Comparison of ENCODE assay signal across 24 cellular contexts in the genomic region with DNA sequence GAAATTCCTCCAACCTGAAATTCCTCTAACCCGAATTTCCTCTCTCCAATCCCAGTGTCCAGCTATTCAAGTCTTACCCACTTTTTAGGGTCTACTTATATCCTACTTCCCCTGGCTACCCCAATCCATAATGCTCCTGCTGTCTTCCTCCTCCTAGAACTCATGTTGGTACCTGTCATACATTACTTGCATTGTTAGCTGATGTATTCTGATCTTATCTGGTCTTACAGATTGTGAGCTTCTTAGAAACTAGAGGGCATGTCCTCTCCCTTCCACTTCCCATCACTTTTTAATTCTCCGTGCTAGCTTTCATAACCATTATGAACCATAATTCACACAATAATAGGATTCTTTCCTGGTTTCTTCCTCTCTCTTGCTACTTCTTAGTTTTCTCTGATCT.
A peak's percentile ranks its signal among the peaks of the same experiment; 100 is the strongest.
DNase-seq lines count a peak whose midpoint lies in the region; ATAC-seq and TF ChIP-seq lines count a peak whose summit lies in the region.
"Had no signal": no experiment of that assay in that cellular context is flagged by ENCODE, and none has a peak within 500 bp of the region (broad histone marks: within the 10 kb centered on the region; RNA-seq: fewer than 3 reads in every experiment).

No MANE protein-coding gene starts in this region.

- H2AK5ac ChIP-seq in IMR-90 (ENCODE audit: low read depth, low read length) = no peak overlapping the region; the same call in 1 of the 2 replicates

- peaks cover 46% of the 10 kb centered on the region for H3K4me1 Mint-ChIP-seq in activated naive CD8-positive, alpha-beta T cell treated with anti-CD3 and anti-CD28 coated beads for 36 hours
- H3K4me1 Mint-ChIP-seq in activated naive CD8-positive, alpha-beta T cell treated with anti-CD3 and anti-CD28 coated beads, Interleukin-2, amount 50 U/mL, for 24 hours = peaks cover 43% of the 10 kb centered on the region
- H3K4me1 Mint-ChIP-seq in immature natural killer cell = peaks cover 27 to 29% of the 10 kb centered on the region in 2 donors

- no peak overlapping the region; the same call in 1 of the 2 replicates for H3K18ac ChIP-seq in IMR-90 (ENCODE audit: low read depth, low read length)

- H3K56ac ChIP-seq in IMR-90 (ENCODE audit: extremely low read depth, insufficient read depth, low read length) = no peak overlapping the region

- peak overlapping the region; percentile 29; the same call in 1 of the 2 replicates for H4K91ac ChIP-seq in IMR-90 (ENCODE audit: insufficient read depth, low read depth, low read length)

- H3K4me3 ChIP-seq in IMR-90 (ENCODE audit: insufficient read depth, low read depth, low read length) = no peak overlapping the region
- H3K4me3 ChIP-seq: heart right ventricle, MG63, Peyer's patch had no signal

- no peaks in the 10 kb centered on the region for H3K9me3 Mint-ChIP-seq in activated naive CD8-positive, alpha-beta T cell treated with anti-CD3 and anti-CD28 coated beads for 36 hours
- no peaks in the 10 kb centered on the region for H3K9me3 Mint-ChIP-seq in activated naive CD8-positive, alpha-beta T cell treated with anti-CD3 and anti-CD28 coated beads, Interleukin-2, amount 50 U/mL, for 24 hours
- no peaks in the 10 kb centered on the region for H3K9me3 Mint-ChIP-seq in immature natural killer cell
- H3K9me3 Mint-ChIP-seq: activated CD4-positive, alpha-beta memory T cell treated with anti-CD3 and anti-CD28 coated beads, Interleukin-2, amount 10 ng/mL, durations not matched to agents 7 days and 5 days; stimulated activated memory B cell treated with anti-CD40 and anti-IgM and Interleukin-4, amounts not matched to agents 10 μg/mL and 1 μg/mL and 100 μg/mL, for 72 hours had no signal

- H4K5ac ChIP-seq in IMR-90 (ENCODE audit: low read depth, low read length) = no peak overlapping the region; the same call in 1 of the 2 replicates

- no peak for TF ChIP-seq POLR2A in IMR-90 (IDR thresholded peaks at IDR 0.05; ENCODE audit: low read depth, low read length)

- H2AK9ac ChIP-seq in IMR-90 (replicated peaks; ENCODE audit: low read depth, low read length, poor library complexity) = no peak overlapping the region

- no peaks in the 10 kb centered on the region for H3K27me3 Mint-ChIP-seq in activated naive CD8-positive, alpha-beta T cell treated with anti-CD3 and anti-CD28 coated beads for 36 hours
- no peaks in the 10 kb centered on the region for H3K27me3 Mint-ChIP-seq in activated naive CD8-positive, alpha-beta T cell treated with anti-CD3 and anti-CD28 coated beads, Interleukin-2, amount 50 U/mL, for 24 hours
- H3K27me3 Mint-ChIP-seq in immature natural killer cell (ENCODE audit: low read depth in 3 of 3) = no peaks in the 10 kb centered on the region
- H3K27me3 Mint-ChIP-seq: stimulated activated memory B cell treated with anti-CD40 and anti-IgM and Interleukin-4, amounts not matched to agents 10 μg/mL and 1 μg/mL and 100 μg/mL, for 72 hours had no signal

- H2AFZ ChIP-seq in IMR-90 (replicated peaks; ENCODE audit: low read length, poor library complexity) = no peak overlapping the region

- no peak for TF ChIP-seq RAD21 in IMR-90 (IDR thresholded peaks at IDR 0.05; ENCODE audit: low read length)

- no peak for TF ChIP-seq CTCF in IMR-90 (conservative IDR thresholded peaks at IDR 0.05; ENCODE audit: low read depth, low read length)

- no TSS peak for BruUV-seq in IMR-90 (replicated peaks; lab: Mats Ljungman, UMichigan)

- peak overlapping the region; percentile 47 for H3K27ac Mint-ChIP-seq in activated naive CD8-positive, alpha-beta T cell treated with anti-CD3 and anti-CD28 coated beads for 36 hours
- no peak overlapping the region for H3K27ac Mint-ChIP-seq in activated naive CD8-positive, alpha-beta T cell treated with anti-CD3 and anti-CD28 coated beads, Interleukin-2, amount 50 U/mL, for 24 hours
- H3K27ac Mint-ChIP-seq in immature natural killer cell = peak overlapping the region in 3 of 6 donors; percentile 38 to 78 (median 51)
- H3K27ac Mint-ChIP-seq: activated CD4-positive, alpha-beta memory T cell treated with anti-CD3 and anti-CD28 coated beads, Interleukin-2, amount 10 ng/mL, durations not matched to agents 7 days and 5 days; brain; stimulated activated memory B cell treated with anti-CD40 and anti-IgM and Interleukin-4, amounts not matched to agents 10 μg/mL and 1 μg/mL and 100 μg/mL, for 72 hours had no signal

- H3K9me1 ChIP-seq in IMR-90 (ENCODE audit: insufficient read depth, low read length) = peaks cover 13% of the 10 kb centered on the region

- H3K23ac ChIP-seq in IMR-90 (ENCODE audit: low read depth, low read length) = no peak overlapping the region

- H3K36me3 ChIP-seq in IMR-90 (ENCODE audit: control insufficient read depth, insufficient read depth, low read length) = no peaks in the 10 kb centered on the region
- H3K36me3 ChIP-seq: BE2C, heart right ventricle, MG63, Peyer's patch had no signal

- peaks cover 18% of the 10 kb centered on the region for H3K4me1 ChIP-seq in IMR-90 (ENCODE audit: control insufficient read depth, insufficient read depth, low read length)
- H3K4me1 ChIP-seq: BE2C had no signal

- dilution Hi-C loops in IMR-90 (cut with HindIII; ENCODE audit: low sequenced_read_pairs, unreplicated experiment) = no loop called here

- no peaks in the 10 kb centered on the region for H3K27me3 ChIP-seq in IMR-90 (ENCODE audit: control insufficient read depth, insufficient read depth, low read length)
- H3K27me3 ChIP-seq: BE2C, heart right ventricle, MG63, Peyer's patch had no signal

- H3K9me3 ChIP-seq in IMR-90 (ENCODE audit: control insufficient read depth, insufficient read depth, low read length) = no peaks in the 10 kb centered on the region
- H3K9me3 ChIP-seq: BE2C, heart right ventricle, MG63, Peyer's patch had no signal

- in situ Hi-C loops in IMR-90 (cut with MboI; ENCODE audit: low sequenced_read_pairs) = loop anchor here (10.0 kb wide), 1 partner anchor 380 kb away; the partner anchor contains the start of gene ADAMTS6

- no peak overlapping the region for H3K27ac ChIP-seq in IMR-90 (ENCODE audit: insufficient read depth, low read length)
- H3K27ac ChIP-seq: heart right ventricle, Peyer's patch had no signal

- no peak for ATAC-seq in activated naive CD8-positive, alpha-beta T cell treated with anti-CD3 and anti-CD28 coated beads, Interleukin-2, amount 50 U/mL, for 24 hours
- no peak for ATAC-seq in IMR-90 (ENCODE audit: low read depth)
- ATAC-seq: heart right ventricle; stimulated activated memory B cell treated with anti-CD40 and anti-IgM and Interleukin-4, amounts not matched to agents 10 μg/mL and 1 μg/mL and 100 μg/mL, for 72 hours had no signal

- POLR2A ChIA-PET in IMR-90 (lab: Charles Lee; ENCODE audit: unreplicated experiment) = no interaction called here

- no peaks in the 10 kb centered on the region for H3K36me3 Mint-ChIP-seq in activated naive CD8-positive, alpha-beta T cell treated with anti-CD3 and anti-CD28 coated beads for 36 hours
- H3K36me3 Mint-ChIP-seq in activated naive CD8-positive, alpha-beta T cell treated with anti-CD3 and anti-CD28 coated beads, Interleukin-2, amount 50 U/mL, for 24 hours (ENCODE audit: low read depth) = no peaks in the 10 kb centered on the region
- H3K36me3 Mint-ChIP-seq in immature natural killer cell = no peaks in the 10 kb centered on the region
- H3K36me3 Mint-ChIP-seq: brain; stimulated activated memory B cell treated with anti-CD40 and anti-IgM and Interleukin-4, amounts not matched to agents 10 μg/mL and 1 μg/mL and 100 μg/mL, for 72 hours had no signal

- intact Hi-C loops in IMR-90 (cut with micrococcal nuclease) = no loop called here

- H4K20me1 ChIP-seq in IMR-90 (ENCODE audit: insufficient read depth, low read length) = no peaks in the 10 kb centered on the region

- 100% methylated on average over 1 of the region's 2 CpGs; no CpG with 5 or more reads in 1 of the 2 experiments for WGBS in IMR-90 (ENCODE audit: extremely low coverage in 2 of 2, insufficient read length in 1 of 2), 2 experiments

- H3K4me3 Mint-ChIP-seq in activated naive CD8-positive, alpha-beta T cell treated with anti-CD3 and anti-CD28 coated beads for 36 hours = no peak overlapping the region
- no peak overlapping the region for H3K4me3 Mint-ChIP-seq in activated naive CD8-positive, alpha-beta T cell treated with anti-CD3 and anti-CD28 coated beads, Interleukin-2, amount 50 U/mL, for 24 hours
- peak overlapping the region in 3 of 5 donors; percentile 9 to 49 (median 34) for H3K4me3 Mint-ChIP-seq in immature natural killer cell
- H3K4me3 Mint-ChIP-seq: activated CD4-positive, alpha-beta memory T cell treated with anti-CD3 and anti-CD28 coated beads, Interleukin-2, amount 10 ng/mL, durations not matched to agents 7 days and 5 days; stimulated activated memory B cell treated with anti-CD40 and anti-IgM and Interleukin-4, amounts not matched to agents 10 μg/mL and 1 μg/mL and 100 μg/mL, for 72 hours had no signal

- CTCF ChIA-PET in IMR-90 (lab: Yijun Ruan, JAX) = interaction anchor here (0.5 to 0.6 kb wide), 2 partner anchors 144 to 417 kb away, joined by 3 to 4 read pairs; no protein-coding TSS in a partner anchor

- H3K79me1 ChIP-seq in IMR-90 (ENCODE audit: low read depth in 1 of 2, low read length in 2 of 2) = no peaks in the 10 kb centered on the region; a peak in 1 of 4 replicates

- DNase-seq in activated naive CD8-positive, alpha-beta T cell treated with anti-CD3 and anti-CD28 coated beads for 36 hours = no peak
- DNase-seq in activated naive CD8-positive, alpha-beta T cell treated with anti-CD3 and anti-CD28 coated beads, Interleukin-2, amount 50 U/mL, for 24 hours = no peak
- DNase-seq in IMR-90 (no peak), immature natural killer cell (no peak), activated gamma-delta T cell treated with Interleukin-2 at 50 U/mL for 16 hours (no peak), cortex of kidney (lab: John Stamatoyannopoulos, UW) (no peak)
- DNase-seq in stimulated activated naive CD4-positive, alpha-beta T cell treated with Interleukin-2 at 50 U/mL for 16 hours (lab: John Stamatoyannopoulos, UW) = no peak
- DNase-seq: activated CD4-positive, alpha-beta memory T cell treated with anti-CD3 and anti-CD28 coated beads, Interleukin-2, amount 10 ng/mL, durations not matched to agents 7 days and 5 days; activated gamma-delta T cell; activated T-cell treated with anti-CD3 and anti-CD28 coated beads for 4 hours; BE2C; effector memory CD4-positive, alpha-beta T cell; foreskin fibroblast; heart right ventricle; KG1; MG63; NCI-H2029; NCI-H526; nucleus accumbens; Peyer's patch; SHP77 treated with DMSO at 0.1 percent for 48 hours; stimulated activated CD4-positive, alpha-beta T cell treated with anti-CD3 and anti-CD28 coated beads, Interleukin-4, amount 100 ng/mL, for 4 hours had no signal

- H2BK20ac ChIP-seq in IMR-90 (ENCODE audit: low read depth, low read length) = peak overlapping the region; percentile 85; the same call in 1 of the 2 replicates

- peak overlapping the region; percentile 98 for H2BK120ac ChIP-seq in IMR-90 (ENCODE audit: low read depth, low read length)

- H3K4ac ChIP-seq in IMR-90 (ENCODE audit: low read depth, low read length) = peak overlapping the region; percentile 46; the same call in 1 of the 2 replicates

- H3K9ac ChIP-seq in IMR-90 (ENCODE audit: low read depth, low read length) = no peak overlapping the region

- H2BK5ac ChIP-seq in IMR-90 (ENCODE audit: low read depth, low read length, poor library complexity, severe bottlenecking) = no peak overlapping the region

- no peak overlapping the region for H3K4me2 ChIP-seq in IMR-90 (ENCODE audit: low read depth, low read length)

- peak overlapping the region; percentile 22 to 92; a peak in 2 of 4 replicates for H4K8ac ChIP-seq in IMR-90 (ENCODE audit: low read depth in 2 of 2, low read length in 2 of 2)

- peak overlapping the region; percentile 90; the same call in 1 of the 3 replicates for H2BK15ac ChIP-seq in IMR-90 (ENCODE audit: low read depth, low read length)

- H3K14ac ChIP-seq in IMR-90 (replicated peaks; ENCODE audit: low read depth, low read length) = peak overlapping the region; percentile 49; the same call in 1 of the 2 replicates

Comparison
In these comparisons a context has a peak if more than half of its experiments do, and no peak if none do; other contexts are left out.
1. H3K4me3 Mint-ChIP-seq: peak in immature natural killer cell (3 of 5); none in activated naive CD8-positive, alpha-beta T cell treated with anti-CD3 and anti-CD28 coated beads for 36 hours (single experiment) and activated naive CD8-positive, alpha-beta T cell treated with anti-CD3 and anti-CD28 coated beads, Interleukin-2, amount 50 U/mL, for 24 hours (single experiment).